Comparison of ENCODE assay signal across 9 cellular contexts in the genomic region with DNA sequence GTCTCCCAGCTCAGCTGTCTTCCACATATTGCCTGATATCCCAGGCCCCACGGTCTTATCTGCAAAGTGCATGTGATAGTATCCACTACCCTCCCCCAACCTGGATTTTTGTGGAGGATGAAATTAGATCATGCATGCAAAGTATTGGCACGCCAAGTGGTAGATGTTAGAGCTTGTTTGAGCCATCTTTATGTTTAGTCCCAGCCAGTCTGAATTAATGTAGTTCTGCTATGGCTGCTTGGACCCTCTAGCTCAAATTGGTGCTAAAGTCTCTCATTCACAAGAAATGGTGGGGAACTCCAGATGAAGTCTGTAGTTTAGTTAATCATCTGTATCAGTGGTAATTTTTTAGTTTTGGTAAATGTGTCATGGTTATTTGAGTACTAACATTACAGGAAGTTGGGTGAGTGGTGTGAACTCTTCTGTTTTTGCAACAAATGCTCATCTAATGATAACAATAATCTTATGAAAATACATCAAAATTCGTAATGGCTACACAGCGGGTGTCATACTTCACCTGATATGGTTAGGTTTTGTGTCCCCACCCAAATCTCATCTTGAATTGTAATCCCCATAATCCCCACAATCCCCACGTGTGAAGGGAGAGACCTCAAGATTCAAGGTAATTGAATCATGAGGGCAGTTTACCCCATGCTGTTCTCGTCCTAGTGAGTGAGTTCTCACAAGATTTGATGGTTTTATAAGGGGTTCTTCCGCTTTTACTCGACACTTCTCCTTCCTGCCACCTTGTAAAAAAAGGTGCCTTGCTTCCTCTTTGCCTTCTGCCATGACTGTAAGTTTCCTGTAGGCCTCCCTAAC.
DNase-seq lines count a peak whose midpoint lies in the region; ATAC-seq and TF ChIP-seq lines count a peak whose summit lies in the region.
"Had no signal": no experiment of that assay in that cellular context is flagged by ENCODE, and none has a peak within 500 bp of the region (broad histone marks: within the 10 kb centered on the region; RNA-seq: fewer than 3 reads in every experiment).

No MANE protein-coding gene starts in this region.

- peaks cover 26% of the 10 kb centered on the region for H3K9me3 Mint-ChIP-seq in T-helper 2 cell treated with Interferon-gamma antibody and Interleukin-4, amounts not matched to agents 5 μg/mL and 100 μg/mL, for 36 hours
- H3K9me3 Mint-ChIP-seq in nephron (no peaks in the 10 kb centered on the region), type B pancreatic cell (peaks cover 8% of the 10 kb centered on the region)

- TF ChIP-seq CTCF in nephron (IDR thresholded peaks at IDR 0.05; ENCODE audit: unreplicated experiment in 3 of 3), result no peak
- no peak for TF ChIP-seq CTCF in coronary artery (IDR thresholded peaks at IDR 0.05)
- no peak for TF ChIP-seq CTCF in type B pancreatic cell (conservative IDR thresholded peaks at IDR 0.05)

- H3K27ac Mint-ChIP-seq in T-helper 2 cell treated with Interferon-gamma antibody and Interleukin-4, amounts not matched to agents 5 μg/mL and 100 μg/mL, for 36 hours, result peak overlapping the region; percentile 82
- H3K27ac Mint-ChIP-seq in nephron, result peak overlapping the region; percentile 89 to 93 (median 91)
- H3K27ac Mint-ChIP-seq in type B pancreatic cell, result no peak overlapping the region

- H3K4me1 Mint-ChIP-seq in T-helper 2 cell treated with Interferon-gamma antibody and Interleukin-4, amounts not matched to agents 5 μg/mL and 100 μg/mL, for 36 hours (ENCODE audit: low read depth), result peaks cover 51% of the 10 kb centered on the region
- H3K4me1 Mint-ChIP-seq in nephron (peaks cover 67% of the 10 kb centered on the region), type B pancreatic cell (ENCODE audit: unreplicated experiment) (peaks cover 21% of the 10 kb centered on the region)

- ATAC-seq in HG02938 (IDR thresholded peaks at IDR 0.05; ENCODE audit: unreplicated experiment), result peak; percentile 54
- ATAC-seq in GM18498 (IDR thresholded peaks at IDR 0.05; ENCODE audit: unreplicated experiment), result no peak

- no peaks in the 10 kb centered on the region for H3K27me3 Mint-ChIP-seq in T-helper 2 cell treated with Interferon-gamma antibody and Interleukin-4, amounts not matched to agents 5 μg/mL and 100 μg/mL, for 36 hours (ENCODE audit: low read depth)
- H3K27me3 Mint-ChIP-seq in nephron (ENCODE audit: low read depth) (peaks cover 13% of the 10 kb centered on the region), type B pancreatic cell (peaks cover 10% of the 10 kb centered on the region)

- peak; percentile 43 for DNase-seq in activated CD4-positive, alpha-beta T cell treated with anti-CD3 and anti-CD28 coated beads for 48 hours
- no peak for DNase-seq in activated CD4-positive, alpha-beta T cell treated with anti-CD3 and anti-CD28 coated beads for 1 hour
- peak; percentile 45 for DNase-seq in T-helper 2 cell treated with Interferon-gamma antibody and Interleukin-4, amounts not matched to agents 5 μg/mL and 100 μg/mL, for 36 hours (ENCODE audit: low spot score)
- DNase-seq in coronary artery (ENCODE audit: low spot score) (no peak), type B pancreatic cell (ENCODE audit: extremely low spot score, unreplicated experiment) (no peak)
- DNase-seq: trophoblast cell had no signal

- no peak overlapping the region for H3K27ac ChIP-seq in coronary artery

- H3K4me3 Mint-ChIP-seq in T-helper 2 cell treated with Interferon-gamma antibody and Interleukin-4, amounts not matched to agents 5 μg/mL and 100 μg/mL, for 36 hours, result no peak overlapping the region
- H3K4me3 Mint-ChIP-seq in nephron, result peak overlapping the region in 1 of 3 experiments; percentile 17
- H3K4me3 Mint-ChIP-seq in type B pancreatic cell, result no peak overlapping the region

- no peak overlapping the region for H3K4me3 ChIP-seq in coronary artery

- peaks cover 19% of the 10 kb centered on the region for H3K36me3 Mint-ChIP-seq in T-helper 2 cell treated with Interferon-gamma antibody and Interleukin-4, amounts not matched to agents 5 μg/mL and 100 μg/mL, for 36 hours (ENCODE audit: low read depth)
- H3K36me3 Mint-ChIP-seq in nephron (ENCODE audit: low read depth) (no peaks in the 10 kb centered on the region), type B pancreatic cell (no peaks in the 10 kb centered on the region)

Comparison
In these comparisons a context has a peak if more than half of its experiments do, and no peak if none do; other contexts are left out.
1. DNase-seq: peak in activated CD4-positive, alpha-beta T cell treated with anti-CD3 and anti-CD28 coated beads for 48 hours (single experiment) and T-helper 2 cell treated with Interferon-gamma antibody and Interleukin-4, amounts not matched to agents 5 μg/mL and 100 μg/mL, for 36 hours (single experiment); none in activated CD4-positive, alpha-beta T cell treated with anti-CD3 and anti-CD28 coated beads for 1 hour (single experiment), coronary artery (single experiment) and type B pancreatic cell (single experiment).